ENCODE assay signal across 9 cellular contexts in the genomic region with DNA sequence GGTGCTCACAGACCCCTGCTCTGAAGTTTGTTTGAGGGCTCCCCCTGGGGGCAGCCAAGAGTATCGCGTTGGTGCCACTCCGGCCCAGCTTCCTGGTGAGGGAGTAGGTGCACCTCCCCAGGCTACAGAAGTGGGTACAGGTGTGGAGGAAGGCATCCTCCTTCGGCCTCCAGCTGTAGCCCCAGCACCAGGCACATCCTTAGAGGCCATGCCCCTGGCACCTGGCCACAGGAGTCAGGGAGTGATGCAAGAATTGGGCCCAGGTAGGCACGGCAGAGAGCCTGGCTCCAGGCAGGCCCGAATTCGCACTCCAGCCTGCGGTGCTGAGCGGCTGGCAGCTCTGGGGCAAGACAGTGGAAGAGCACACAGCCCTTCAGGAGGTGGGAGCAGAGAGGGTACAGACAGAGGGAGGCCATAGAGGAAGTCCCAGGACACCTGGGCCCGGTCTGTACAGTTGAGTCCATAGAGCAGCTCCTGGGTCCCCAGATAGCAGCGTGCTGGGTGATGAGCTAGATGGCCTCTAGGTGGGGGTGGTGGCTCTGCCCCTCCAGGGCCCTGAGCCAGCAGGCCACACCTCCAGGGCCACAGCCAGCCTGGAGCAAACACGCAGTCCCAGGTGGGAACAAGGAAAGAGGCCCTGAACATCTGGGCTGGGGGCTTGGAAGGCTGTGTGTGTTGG. TPM values are rescaled to one million over a fixed set of nuclear protein-coding genes. Genes with fewer than 3 reads are reported as not detected.
A peak's percentile ranks its signal among the peaks of the same experiment; 100 is the strongest.
DNase-seq lines count a peak whose midpoint lies in the region; ATAC-seq and TF ChIP-seq lines count a peak whose summit lies in the region.
"Had no signal": no experiment of that assay in that cellular context is flagged by ENCODE, and none has a peak within 500 bp of the region (broad histone marks: within the 10 kb centered on the region; RNA-seq: fewer than 3 reads in every experiment).

No MANE protein-coding gene starts in this region.

- POLR2A ChIA-PET in naive thymus-derived CD8-positive, alpha-beta T cell (lab: Charles Lee), result interaction anchor here (0.6 to 6.8 kb wide), 9 partner anchors 9 to 187 kb away, joined by 3 to 73 read pairs (median 4); a partner anchor contains a TSS

- H3K27ac Mint-ChIP-seq in naive thymus-derived CD8-positive, alpha-beta T cell, result peak overlapping the region in 8 of 10 donors; percentile 28 to 88 (median 66)

- no peaks in the 10 kb centered on the region for H3K36me3 Mint-ChIP-seq in naive thymus-derived CD8-positive, alpha-beta T cell

- TF ChIP-seq POLR2A in Peyer's patch (IDR thresholded peaks at IDR 0.05), result no peak

- H3K4me3 ChIP-seq in Peyer's patch (no peak overlapping the region), epithelial cell of proximal tubule (ENCODE audit: low read depth, low read length) (no peak overlapping the region)

- peaks cover 0 to 8% (median 4%) of the 10 kb centered on the region in 5 donors for H3K27me3 Mint-ChIP-seq in naive thymus-derived CD8-positive, alpha-beta T cell

- H3K9me3 ChIP-seq in Peyer's patch, result no peaks in the 10 kb centered on the region

- peak overlapping the region in 1 of 4 donors; percentile 72 for H3K27ac ChIP-seq in Peyer's patch

- H3K27me3 ChIP-seq in Peyer's patch, result peaks cover 0 to 8% of the 10 kb centered on the region in 2 donors

- H3K4me1 Mint-ChIP-seq in naive thymus-derived CD8-positive, alpha-beta T cell, result peaks cover 11 to 22% (median 16%) of the 10 kb centered on the region in 4 donors

- ATAC-seq in naive thymus-derived CD8-positive, alpha-beta T cell, result peak; percentile 60 to 67

- peaks cover 0 to 40% (median 14%) of the 10 kb centered on the region in 4 donors for H3K4me1 ChIP-seq in Peyer's patch

- no peaks in the 10 kb centered on the region for H3K36me3 ChIP-seq in Peyer's patch

- TF ChIP-seq CTCF in GM12873 (IDR thresholded peaks at IDR 0.05; ENCODE audit: insufficient read depth, low read depth, low read length, missing control alignments) (peak; percentile 89), Peyer's patch (IDR thresholded peaks at IDR 0.05) (peak; percentile 75 to 89 (median 85)), epithelial cell of proximal tubule (conservative IDR thresholded peaks at IDR 0.05; ENCODE audit: low read depth, low read length) (peak; percentile 79)

- no peaks in the 10 kb centered on the region for H3K9me3 Mint-ChIP-seq in naive thymus-derived CD8-positive, alpha-beta T cell

- peak; percentile 50 for DNase-seq in KG1 (lab: John Stamatoyannopoulos, UW)
- DNase-seq in Peyer's patch, result peak; percentile 74 to 92 (median 91)
- DNase-seq in activated T-cell treated with anti-CD3 and anti-CD28 coated beads for 4 hours, result peak; percentile 77
- DNase-seq in epithelial cell of proximal tubule (ENCODE audit: low read depth), result no peak
- DNase-seq in naive thymus-derived CD8-positive, alpha-beta T cell, result peak; percentile 78 to 91 (median 87)
- DNase-seq in stimulated activated naive CD4-positive, alpha-beta T cell (lab: John Stamatoyannopoulos, UW), result peak; percentile 74 to 89 (median 80)
- DNase-seq in cortex of kidney (lab: John Stamatoyannopoulos, UW), result no peak

- peak overlapping the region; percentile 6 to 80 (median 55) for H3K4me3 Mint-ChIP-seq in naive thymus-derived CD8-positive, alpha-beta T cell

RNA-seq across cellular contexts. Expression of a gene that starts 2.4 kb away (rescaled TPM):
- total RNA-seq in Peyer's patch (10 to 100 TPM in 1 of 4 donors, 1 to 10 TPM in 3; 5.6 to 12.4 (median 7.9) TPM), epithelial cell of proximal tubule (25.6 and 51.3 TPM in 2 replicates)
- total RNA-seq in naive thymus-derived CD8-positive, alpha-beta T cell, result under 1 TPM; 0.27 to 0.44 TPM
- under 1 TPM in 2 of 3 donors, not detected in 1; 0.23 to 0.27 TPM for polyA plus RNA-seq in naive thymus-derived CD8-positive, alpha-beta T cell

RNA-seq across cellular contexts. Expression of a gene that starts 9.3 kb away (rescaled TPM):
- total RNA-seq in Peyer's patch (10 to 100 TPM in 1 of 4 donors, 1 to 10 TPM in 3; 4.9 to 15.7 (median 6.6) TPM), epithelial cell of proximal tubule (2.1 and 2.2 TPM in 2 replicates)
- 10 to 100 TPM; 25.2 to 28.7 TPM for total RNA-seq in naive thymus-derived CD8-positive, alpha-beta T cell
- polyA plus RNA-seq in naive thymus-derived CD8-positive, alpha-beta T cell, result 1 to 10 TPM; 2.3 to 7.8 (median 2.8) TPM

RNA-seq across cellular contexts. Expression of a gene that starts 14.1 kb away (rescaled TPM):
- 10 to 100 TPM in 3 of 4 donors, 1 to 10 TPM in 1; 5.0 to 53.8 (median 28.9) TPM for total RNA-seq in Peyer's patch
- 0.87 TPM in 1 of 2 replicates, not detected in the other for total RNA-seq in epithelial cell of proximal tubule
- not detected for total RNA-seq in naive thymus-derived CD8-positive, alpha-beta T cell
- not detected for polyA plus RNA-seq in naive thymus-derived CD8-positive, alpha-beta T cell
- total RNA-seq: mononuclear cell had no signal

RNA-seq across cellular contexts. Expression of a gene that starts 18.8 kb away (rescaled TPM):
- total RNA-seq in Peyer's patch (10 to 100 TPM; 42.7 to 74.7 (median 61.0) TPM), epithelial cell of proximal tubule (46.0 and 74.3 TPM in 2 replicates)
- total RNA-seq in naive thymus-derived CD8-positive, alpha-beta T cell, result 10 to 100 TPM; 66.9 to 73.2 TPM
- 10 to 100 TPM; 30.6 to 46.6 (median 38.3) TPM for polyA plus RNA-seq in naive thymus-derived CD8-positive, alpha-beta T cell

RNA-seq across cellular contexts. Expression of a gene that starts 22.0 kb away (rescaled TPM):
- total RNA-seq in Peyer's patch (100 to 1,000 TPM in 2 of 4 donors, 10 to 100 TPM in 2; 54.2 to 106 (median 83.8) TPM), epithelial cell of proximal tubule (19.7 and 47.7 TPM in 2 replicates)
- 1 to 10 TPM; 2.8 to 4.3 TPM for total RNA-seq in naive thymus-derived CD8-positive, alpha-beta T cell
- polyA plus RNA-seq in naive thymus-derived CD8-positive, alpha-beta T cell, result 1 to 10 TPM; 2.1 to 9.3 (median 4.2) TPM

Comparison
In these comparisons a context has a peak if more than half of its experiments do, and no peak if none do; other contexts are left out.
1. DNase-seq: peak in KG1 (single experiment), Peyer's patch (3 of 3), activated T-cell treated with anti-CD3 and anti-CD28 coated beads for 4 hours (single experiment), naive thymus-derived CD8-positive, alpha-beta T cell (10 of 10) and stimulated activated naive CD4-positive, alpha-beta T cell (6 of 6); none in epithelial cell of proximal tubule (single experiment) and cortex of kidney (single experiment).
2. RNA of a gene that starts 2.4 kb away (total RNA-seq): 25.6 to 51.3 TPM in epithelial cell of proximal tubule and 5.6 to 12.4 TPM in Peyer's patch; 0.27 to 0.44 TPM in naive thymus-derived CD8-positive, alpha-beta T cell; every median in the first group is over 4 times any median in the second.
3. Peak in every context shown above with its lines, with median percentiles within 50 percentile points of each other: CTCF ChIP-seq.